In genomic region chr13:111074826-111075225, GRCh38 we compare ENCODE assay signal across 22 cellular contexts.
"Had no signal": no experiment of that assay in that cellular context is flagged by ENCODE, and none has a peak within 500 bp of the region (broad histone marks: within the 10 kb centered on the region; RNA-seq: fewer than 3 reads in every experiment).

No MANE protein-coding gene starts in this region.

- H3K27me3 ChIP-seq: gastrocnemius medialis, neural progenitor cell, ovary, spleen, vagina had no signal

- H3K27ac Mint-ChIP-seq: naive thymus-derived CD4-positive, alpha-beta T cell; nephron; stimulated activated memory B cell treated with anti-CD40 and anti-IgM and Interleukin-4, amounts not matched to agents 10 μg/mL and 1 μg/mL and 100 μg/mL, for 72 hours; stimulated activated naive CD8-positive, alpha-beta T cell treated with anti-CD3 and anti-CD28 coated beads, Interleukin-15, Interleukin-2, amounts not matched to agents 100 ng/mL and 50 ng/mL, for 24 hours had no signal

- H3K27me3 Mint-ChIP-seq: stimulated activated memory B cell treated with anti-CD40 and anti-IgM and Interleukin-4, amounts not matched to agents 10 μg/mL and 1 μg/mL and 100 μg/mL, for 72 hours had no signal

- DNase-seq: cerebellar nuclear complex; dorsolateral prefrontal cortex; effector CD4-positive, alpha-beta T cell; gastrocnemius medialis; head of caudate nucleus; kidney; mesendoderm; midbrain; naive thymus-derived CD4-positive, alpha-beta T cell; ovary; posterior cingulate gyrus; psoas muscle; right cardiac atrium; spleen; stimulated activated CD4-positive, alpha-beta T cell treated with anti-CD3 and anti-CD28 coated beads, Interleukin-4, amount 100 ng/mL, for 4 hours had no signal

- H3K4me1 Mint-ChIP-seq: nephron; neural progenitor cell; stimulated activated memory B cell treated with anti-CD40 and anti-IgM and Interleukin-4, amounts not matched to agents 10 μg/mL and 1 μg/mL and 100 μg/mL, for 72 hours had no signal

- H3K4me3 ChIP-seq: dorsolateral prefrontal cortex, gastrocnemius medialis, neural progenitor cell, ovary, psoas muscle, skin epidermis, spleen, vagina had no signal

- ATAC-seq: gastrocnemius medialis; left lobe of liver; naive thymus-derived CD4-positive, alpha-beta T cell; psoas muscle; right cardiac atrium; stimulated activated memory B cell treated with anti-CD40 and anti-IgM and Interleukin-4, amounts not matched to agents 10 μg/mL and 1 μg/mL and 100 μg/mL, for 72 hours had no signal

- H3K36me3 Mint-ChIP-seq: neural progenitor cell had no signal

- H2AFZ ChIP-seq: neural progenitor cell had no signal

- H3K36me3 ChIP-seq: gastrocnemius medialis, ovary, spleen, vagina had no signal

- H3K9ac ChIP-seq: neural progenitor cell had no signal

- H3K9me3 ChIP-seq: ovary had no signal

- H3K4me3 Mint-ChIP-seq: naive thymus-derived CD4-positive, alpha-beta T cell; nephron; stimulated activated memory B cell treated with anti-CD40 and anti-IgM and Interleukin-4, amounts not matched to agents 10 μg/mL and 1 μg/mL and 100 μg/mL, for 72 hours; stimulated activated naive CD8-positive, alpha-beta T cell treated with anti-CD3 and anti-CD28 coated beads, Interleukin-15, Interleukin-2, amounts not matched to agents 100 ng/mL and 50 ng/mL, for 24 hours had no signal

- H3K4me1 ChIP-seq: gastrocnemius medialis, neural progenitor cell, psoas muscle, spleen, vagina had no signal

- H3K4me2 ChIP-seq: neural progenitor cell had no signal

- H3K27ac ChIP-seq: dorsolateral prefrontal cortex, gastrocnemius medialis, neural progenitor cell, ovary, psoas muscle, skin epidermis, spleen, vagina had no signal
